In the genomic region with DNA sequence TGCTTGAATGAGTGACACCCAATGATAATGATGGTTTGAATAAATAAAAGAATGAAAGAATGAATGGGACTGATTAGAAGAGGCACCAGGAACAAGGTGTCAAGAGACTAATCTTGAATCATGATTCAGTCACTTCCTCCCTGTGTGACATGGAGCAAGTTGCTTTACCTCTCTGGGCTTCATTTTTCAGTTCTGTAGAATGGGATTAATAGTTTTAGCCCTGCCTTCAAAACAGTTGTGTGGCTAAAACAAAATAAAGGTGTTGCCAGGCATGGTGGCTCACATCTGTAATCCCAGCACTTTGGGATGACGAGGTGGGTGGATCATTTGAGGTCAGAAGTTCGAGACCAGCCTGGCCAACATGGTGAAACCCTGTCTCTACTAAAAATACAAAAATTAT, we compare ENCODE assay signal across 11 cellular contexts. TPM values are rescaled to one million over a fixed set of nuclear protein-coding genes. Genes with fewer than 3 reads are reported as not detected.
"Had no signal": no experiment of that assay in that cellular context is flagged by ENCODE, and none has a peak within 500 bp of the region (broad histone marks: within the 10 kb centered on the region; RNA-seq: fewer than 3 reads in every experiment).

No MANE protein-coding gene starts in this region.

- ATAC-seq: HCT116, HepG2 had no signal

- H3K9me3 Mint-ChIP-seq: HFFc6 had no signal

- H3K27ac Mint-ChIP-seq: HFFc6, IgD-negative memory B cell had no signal

- H3K4me3 Mint-ChIP-seq: HFFc6, IgD-negative memory B cell had no signal

- H3K4me3 ChIP-seq: GM23248, HAP-1 had no signal

- DNase-seq: GM23248, GOT3, H7, HFFc6 had no signal

- H3K36me3 Mint-ChIP-seq: IgD-negative memory B cell had no signal

- H3K36me3 ChIP-seq: HAP-1 had no signal

- H3K4me1 ChIP-seq: HAP-1 had no signal

- H3K27ac ChIP-seq: GM23248, HL-60 had no signal

- FAIRE-seq: HepG2 had no signal

- H3K9me3 ChIP-seq: HAP-1 had no signal

RNA-seq across cellular contexts. Expression of gene MYL10, which starts 37.6 kb away (rescaled TPM):
- total RNA-seq: GM23248, H4, H7, HepG2, HFFc6, HT1080 had no signal
- polyA plus RNA-seq: GM23248, HepG2, IgD-negative memory B cell had no signal
